In genomic region chr10:126654579-126654978, GRCh38 we compare ENCODE assay signal across 22 cellular contexts.
"Had no signal": no experiment of that assay in that cellular context is flagged by ENCODE, and none has a peak within 500 bp of the region (broad histone marks: within the 10 kb centered on the region; RNA-seq: fewer than 3 reads in every experiment).

No MANE protein-coding gene starts in this region.

- H3K36me3 Mint-ChIP-seq: immature natural killer cell; naive thymus-derived CD8-positive, alpha-beta T cell; neural progenitor cell; stimulated activated naive B cell treated with anti-CD40 and anti-IgM and Interleukin-4, amounts not matched to agents 10 μg/mL and 1 μg/mL and 100 μg/mL, for 72 hours; type B pancreatic cell had no signal

- DNase-seq: heart left ventricle; hypothalamus; immature natural killer cell; kidney; lower lobe of right lung; mammary epithelial cell; mesenchymal stem cell; naive thymus-derived CD8-positive, alpha-beta T cell; nephron progenitor cell; occipital lobe; psoas muscle; right lobe of liver; stimulated activated CD4-positive, alpha-beta T cell treated with anti-CD3 and anti-CD28 coated beads, Interleukin-1b, Interleukin-23, amount 100 ng/mL, for 48 hours; stimulated activated CD4-positive, alpha-beta T cell treated with anti-CD3 and anti-CD28 coated beads, Interleukin-2, amount 100 ng/mL, for 48 hours; stimulated activated CD4-positive, alpha-beta T cell treated with anti-CD3 and anti-CD28 coated beads, Interleukin-4, amount 100 ng/mL, for 4 hours; stimulated activated CD8-positive, alpha-beta memory T cell treated with anti-CD3 and anti-CD28 coated beads, Interleukin-4, amount 100 ng/mL, for 48 hours; stimulated activated naive B cell treated with anti-CD40 and anti-IgM and Interleukin-4, amounts not matched to agents 10 μg/mL and 1 μg/mL and 100 μg/mL, for 72 hours; uterus had no signal

- H3K4me3 Mint-ChIP-seq: immature natural killer cell; naive thymus-derived CD8-positive, alpha-beta T cell; nephron progenitor cell; neural progenitor cell; stimulated activated naive B cell treated with anti-CD40 and anti-IgM and Interleukin-4, amounts not matched to agents 10 μg/mL and 1 μg/mL and 100 μg/mL, for 72 hours; stimulated activated naive CD8-positive, alpha-beta T cell treated with anti-CD3 and anti-CD28 coated beads, Interleukin-15, Interleukin-2, amounts not matched to agents 100 ng/mL and 50 ng/mL, for 24 hours; type B pancreatic cell had no signal

- H3K9me3 Mint-ChIP-seq: immature natural killer cell; nephron progenitor cell; neural progenitor cell; stimulated activated naive CD8-positive, alpha-beta T cell treated with anti-CD3 and anti-CD28 coated beads, Interleukin-15, Interleukin-2, amounts not matched to agents 100 ng/mL and 50 ng/mL, for 24 hours had no signal

- H3K4me1 Mint-ChIP-seq: naive thymus-derived CD8-positive, alpha-beta T cell; stimulated activated naive B cell treated with anti-CD40 and anti-IgM and Interleukin-4, amounts not matched to agents 10 μg/mL and 1 μg/mL and 100 μg/mL, for 72 hours had no signal

- ATAC-seq: heart left ventricle; left lobe of liver; naive thymus-derived CD8-positive, alpha-beta T cell; psoas muscle; right lobe of liver; stimulated activated naive B cell treated with anti-CD40 and anti-IgM and Interleukin-4, amounts not matched to agents 10 μg/mL and 1 μg/mL and 100 μg/mL, for 72 hours had no signal

- H3K27ac Mint-ChIP-seq: immature natural killer cell; naive thymus-derived CD8-positive, alpha-beta T cell; nephron progenitor cell; neural progenitor cell; stimulated activated naive B cell treated with anti-CD40 and anti-IgM and Interleukin-4, amounts not matched to agents 10 μg/mL and 1 μg/mL and 100 μg/mL, for 72 hours; stimulated activated naive CD8-positive, alpha-beta T cell treated with anti-CD3 and anti-CD28 coated beads, Interleukin-15, Interleukin-2, amounts not matched to agents 100 ng/mL and 50 ng/mL, for 24 hours; type B pancreatic cell had no signal
